ENCODE assay signal across 20 cellular contexts in the genomic region with DNA sequence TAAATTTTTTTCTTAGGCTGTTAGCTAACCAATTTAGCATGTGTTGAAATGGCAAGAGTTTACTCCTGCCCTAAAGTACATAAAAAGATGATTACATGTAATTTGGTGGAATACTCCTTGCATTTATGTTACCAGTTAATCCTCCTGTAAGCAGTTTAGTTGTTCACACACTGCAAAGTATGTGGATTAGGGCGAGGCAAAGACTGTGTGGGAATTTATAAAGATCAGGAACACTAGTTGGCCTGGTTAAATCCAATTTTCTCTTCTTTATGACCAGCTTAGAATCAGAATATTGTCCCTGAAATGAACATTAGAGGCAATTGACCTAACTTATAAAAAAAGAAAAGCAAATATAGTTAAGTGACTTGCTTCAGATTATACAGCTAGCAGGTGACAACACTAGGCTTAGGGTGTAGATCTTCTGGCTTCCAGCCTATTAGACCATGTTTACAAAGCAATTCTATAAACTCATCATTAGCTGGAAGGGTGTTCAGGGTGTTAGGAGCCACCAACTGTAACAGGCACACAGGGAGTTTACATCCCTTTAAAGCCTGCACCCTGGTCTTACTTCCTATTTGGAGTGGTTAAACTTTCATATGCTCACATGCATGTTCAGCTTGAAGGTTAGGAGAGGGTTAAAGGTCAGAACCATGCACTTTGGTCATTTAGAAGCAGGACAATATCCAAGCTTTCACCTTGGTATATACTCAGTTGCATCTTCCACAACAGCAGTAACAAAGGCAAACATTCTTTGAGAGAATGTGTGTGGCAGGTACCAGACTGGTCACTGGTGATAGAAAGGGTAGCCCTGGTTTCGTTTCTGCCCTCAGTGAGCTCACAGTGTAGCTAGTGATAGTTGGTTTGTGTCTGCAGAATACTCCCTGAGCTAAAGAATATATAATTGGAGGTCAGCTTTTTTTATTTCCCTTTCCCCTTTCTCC.
DNase-seq lines count a peak whose midpoint lies in the region; TF ChIP-seq lines count a peak whose summit lies in the region.
"Had no signal": no experiment of that assay in that cellular context is flagged by ENCODE, and none has a peak within 500 bp of the region (broad histone marks: within the 10 kb centered on the region; RNA-seq: fewer than 3 reads in every experiment).

No MANE protein-coding gene starts in this region.

- DNase-seq in DMS153 treated with DMSO at 0.1 percent for 48 hours (lab: John Stamatoyannopoulos, UW; ENCODE audit: unreplicated experiment), result peak; percentile 44
- peak; percentile 1 for DNase-seq in M059J (ENCODE audit: low read depth)
- DNase-seq in WERI-Rb-1, result peak; percentile 21
- no peak for DNase-seq in amygdala (lab: John Stamatoyannopoulos, UW)
- no peak for DNase-seq in superior temporal gyrus (ENCODE audit: extremely low spot score)
- DNase-seq in GM03348 (ENCODE audit: low spot score), result no peak
- DNase-seq: activated CD4-positive, alpha-beta T cell treated with anti-CD3 and anti-CD28 coated beads for 4 hours; CD4-positive, alpha-beta memory T cell; DND-41; effector memory CD8-positive, alpha-beta T cell; esophagus squamous epithelium; left cardiac atrium; NCI-H2227 treated with DMSO at 0.1 percent for 48 hours; nephron progenitor cell; stimulated activated CD4-positive, alpha-beta T cell treated with anti-CD3 and anti-CD28 coated beads, Interleukin-2, amount 100 ng/mL, for 24 hours; stimulated activated naive B cell treated with anti-CD40 and anti-IgM and Interleukin-4, amounts not matched to agents 10 μg/mL and 1 μg/mL and 100 μg/mL, for 72 hours had no signal

- H3K9ac ChIP-seq in mucosa of rectum (ENCODE audit: low read depth in 1 of 2, low read length in 2 of 2), result no peak overlapping the region

- H3K27me3 ChIP-seq in WERI-Rb-1 (ENCODE audit: insufficient read depth, low read depth, severe bottlenecking) (no peaks in the 10 kb centered on the region), mucosa of rectum (ENCODE audit: control insufficient read depth in 2 of 2, insufficient read depth in 2 of 2, low read length in 2 of 2) (no peaks in the 10 kb centered on the region)
- H3K27me3 ChIP-seq: esophagus squamous epithelium had no signal

- TF ChIP-seq CTCF in WERI-Rb-1 (IDR thresholded peaks at IDR 0.05; ENCODE audit: low read depth, low read length), result no peak

- H3K36me3 ChIP-seq in WERI-Rb-1 (no peaks in the 10 kb centered on the region), mucosa of rectum (ENCODE audit: control insufficient read depth in 2 of 2, insufficient read depth in 2 of 2, low read length in 2 of 2) (no peaks in the 10 kb centered on the region)
- H3K36me3 ChIP-seq: esophagus squamous epithelium, prostate gland, thoracic aorta had no signal

- H3K9me3 ChIP-seq in WERI-Rb-1 (ENCODE audit: severe bottlenecking), result no peaks in the 10 kb centered on the region
- no peaks in the 10 kb centered on the region for H3K9me3 ChIP-seq in mucosa of rectum (ENCODE audit: control insufficient read depth in 2 of 2, low read length in 2 of 2)
- H3K9me3 ChIP-seq: esophagus squamous epithelium, prostate gland, thoracic aorta had no signal

- no peak overlapping the region for H3K4me3 ChIP-seq in WERI-Rb-1 (ENCODE audit: low read depth, low read length)
- H3K4me3 ChIP-seq in mucosa of rectum (ENCODE audit: low read length in 2 of 2), result no peak overlapping the region
- H3K4me3 ChIP-seq: esophagus squamous epithelium, K562, prostate gland, thoracic aorta had no signal

- peaks cover 18 to 22% of the 10 kb centered on the region in 2 donors for H3K4me1 ChIP-seq in mucosa of rectum (ENCODE audit: control insufficient read depth in 2 of 2, insufficient read depth in 2 of 2, low read length in 2 of 2)
- H3K4me1 ChIP-seq: esophagus squamous epithelium, prostate gland had no signal

- no peak overlapping the region for H3K27ac ChIP-seq in WERI-Rb-1
- peak overlapping the region; percentile 33 to 65 for H3K27ac ChIP-seq in mucosa of rectum (ENCODE audit: low read depth in 2 of 2, low read length in 2 of 2)
- H3K27ac ChIP-seq: esophagus squamous epithelium, prostate gland, thoracic aorta had no signal

Comparison
In these comparisons a context has a peak if more than half of its experiments do, and no peak if none do; other contexts are left out.
1. DNase-seq: peak in DMS153 treated with DMSO at 0.1 percent for 48 hours (single experiment), M059J (single experiment) and WERI-Rb-1 (single experiment); none in amygdala (0 of 56), superior temporal gyrus (single experiment) and GM03348 (single experiment).